Comparison of ENCODE assay signal across 9 cellular contexts in the genomic region with DNA sequence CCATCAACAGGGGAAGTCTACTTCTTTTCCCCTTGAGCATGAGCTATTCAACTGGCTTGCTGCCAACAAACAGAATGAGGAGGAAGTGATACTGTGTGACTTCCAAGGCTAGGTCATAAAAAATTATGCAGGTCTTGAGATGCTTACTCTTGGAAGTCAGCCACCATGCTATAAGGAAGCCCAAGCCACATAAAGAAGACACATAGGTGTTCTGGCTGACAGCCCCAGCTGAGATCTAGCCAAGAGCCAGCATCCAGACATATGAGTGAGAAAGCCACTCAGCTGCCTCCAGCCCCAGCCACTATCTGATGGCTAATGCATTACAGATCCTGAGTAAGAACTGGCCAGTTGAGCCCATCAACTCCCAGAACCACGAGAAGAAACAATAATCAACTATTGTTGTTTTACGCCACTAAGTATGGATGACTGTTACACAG. TPM values are rescaled to one million over a fixed set of nuclear protein-coding genes. Genes with fewer than 3 reads are reported as not detected.
DNase-seq lines count a peak whose midpoint lies in the region; ATAC-seq, FAIRE-seq and TF ChIP-seq lines count a peak whose summit lies in the region.
"Had no signal": no experiment of that assay in that cellular context is flagged by ENCODE, and none has a peak within 500 bp of the region (broad histone marks: within the 10 kb centered on the region; RNA-seq: fewer than 3 reads in every experiment).

No MANE protein-coding gene starts in this region.

- H3K4me1 ChIP-seq in SK-N-SH (ENCODE audit: control insufficient read depth in 1 of 2, insufficient read depth in 2 of 2, low read depth in 1 of 2, low read length in 1 of 2), result peaks cover 18 to 26% of the 10 kb centered on the region in 2 experiments; a peak in 3 of 4 replicates

- WGBS in SK-N-SH (ENCODE audit: low lambda C conversion rate), result 68% methylated on average over 2 of the region's 2 CpGs

- no peak overlapping the region for H2AFZ ChIP-seq in SK-N-SH (ENCODE audit: low read depth)

- H3K27me3 ChIP-seq in SK-N-SH (ENCODE audit: insufficient read depth), result no peaks in the 10 kb centered on the region

- TF ChIP-seq EP300 in SK-N-SH (IDR thresholded peaks at IDR 0.05; ENCODE audit: borderline replicate concordance in 1 of 2, low read depth in 1 of 2, low read length in 1 of 2), result no peak

- CTCF ChIA-PET in SK-N-SH (lab: Yijun Ruan, JAX), result interaction anchor here (1.3 to 2.9 kb wide), 6 partner anchors 10 to 193 kb away, joined by 3 to 11 read pairs (median 6); no protein-coding TSS in a partner anchor

- peaks cover 0 to 33% (median 19%) of the 10 kb centered on the region in 7 donors for H3K9me3 Mint-ChIP-seq in naive B cell
- H3K9me3 Mint-ChIP-seq: stimulated activated naive CD8-positive, alpha-beta T cell treated with anti-CD3 and anti-CD28 coated beads, Interleukin-15, Interleukin-2, amounts not matched to agents 100 ng/mL and 50 ng/mL, for 24 hours had no signal

- H3K9ac ChIP-seq in SK-N-SH, result no peak overlapping the region

- H3K4me1 Mint-ChIP-seq in naive B cell, result peaks cover 14 to 24% (median 15%) of the 10 kb centered on the region in 3 donors

- no peak overlapping the region for H3K4me3 ChIP-seq in SK-N-SH (ENCODE audit: low read depth in 2 of 2, low read length in 1 of 2)

- H3F3A ChIP-seq in SK-N-SH (replicated peaks; ENCODE audit: insufficient read depth), result peaks cover 27% of the 10 kb centered on the region

- no peak for TF ChIP-seq RAD21 in SK-N-SH (IDR thresholded peaks at IDR 0.05; ENCODE audit: low read length)

- DNase-seq in GM18507 (ENCODE audit: extremely low spot score, insufficient read length, low read depth) (no peak), SK-N-SH (no peak), naive B cell (peak; percentile 48), anterior cingulate cortex (lab: John Stamatoyannopoulos, UW) (no peak)
- DNase-seq in activated CD4-positive, alpha-beta T cell treated with anti-CD3 and anti-CD28 coated beads, Interleukin-2, amount 50 U/mL, for 48 hours, result no peak
- DNase-seq: activated effector memory CD4-positive, alpha-beta T cell treated with Interleukin-2 at 50 U/mL for 16 hours had no signal

- H3K9me3 ChIP-seq in SK-N-SH, result no peaks in the 10 kb centered on the region

- no peaks in the 10 kb centered on the region for H3K27me3 Mint-ChIP-seq in naive B cell
- H3K27me3 Mint-ChIP-seq: stimulated activated naive CD8-positive, alpha-beta T cell treated with anti-CD3 and anti-CD28 coated beads, Interleukin-15, Interleukin-2, amounts not matched to agents 100 ng/mL and 50 ng/mL, for 24 hours had no signal

- POLR2A ChIA-PET in SK-N-SH (lab: Yijun Ruan, JAX), result no interaction called here

- H4K20me1 ChIP-seq in SK-N-SH (ENCODE audit: insufficient read depth), result no peaks in the 10 kb centered on the region

- H3K27ac ChIP-seq in SK-N-SH (ENCODE audit: low read depth in 2 of 2, low read length in 1 of 2), result peak overlapping the region; percentile 28 to 35; a peak in 3 of 4 replicates

- H3K9me2 ChIP-seq in SK-N-SH, result no peaks in the 10 kb centered on the region

- peak overlapping the region in 3 of 8 donors; percentile 2 to 57 (median 42) for H3K4me3 Mint-ChIP-seq in naive B cell
- H3K4me3 Mint-ChIP-seq: stimulated activated naive CD8-positive, alpha-beta T cell treated with anti-CD3 and anti-CD28 coated beads, Interleukin-15, Interleukin-2, amounts not matched to agents 100 ng/mL and 50 ng/mL, for 24 hours had no signal

- FAIRE-seq in GM18507 (lab: Jason Lieb, UNC), result peak; percentile 69

- no peaks in the 10 kb centered on the region for H3K79me2 ChIP-seq in SK-N-SH (ENCODE audit: insufficient read depth)

- H3K4me2 ChIP-seq in SK-N-SH, result no peak overlapping the region

- ATAC-seq in HG03460 (IDR thresholded peaks at IDR 0.05; ENCODE audit: unreplicated experiment) (peak; percentile 81), naive B cell (ENCODE audit: low read depth in 2 of 2) (peak; percentile 92 to 96), GM18873 (IDR thresholded peaks at IDR 0.05; ENCODE audit: low FRiP score, unreplicated experiment) (no peak)

- H3K27ac Mint-ChIP-seq in naive B cell, result peak overlapping the region in 5 of 6 donors; percentile 57 to 80 (median 69)
- H3K27ac Mint-ChIP-seq: stimulated activated naive CD8-positive, alpha-beta T cell treated with anti-CD3 and anti-CD28 coated beads, Interleukin-15, Interleukin-2, amounts not matched to agents 100 ng/mL and 50 ng/mL, for 24 hours had no signal

- peaks cover 35 to 56% of the 10 kb centered on the region in 2 donors for H3K36me3 Mint-ChIP-seq in naive B cell

- no peak for TF ChIP-seq CTCF in SK-N-SH (IDR thresholded peaks at IDR 0.05)

- H3K36me3 ChIP-seq in SK-N-SH (replicated peaks in 1 of 2; ENCODE audit: control insufficient read depth in 1 of 2, insufficient read depth in 2 of 2, low read length in 1 of 2), result peaks cover 0 to 6% of the 10 kb centered on the region in 2 experiments

TF ChIP-seq in SK-N-SH, 30 proteins besides CTCF, POLR2A, EP300 and RAD21:
- TF ChIP-seq FOXJ3 (CRISPR knock-in tag; IDR thresholded peaks at IDR 0.05) (no peak), NFIC (IDR thresholded peaks at IDR 0.05; ENCODE audit: borderline replicate concordance) (peak; percentile 58; the same call in 1 of the 2 replicates), TCF12 (IDR thresholded peaks at IDR 0.05) (0 out of 2 replicates have a peak, but pooled peaks have one; percentile 9)
- TF ChIP-seq, protein P1, sequence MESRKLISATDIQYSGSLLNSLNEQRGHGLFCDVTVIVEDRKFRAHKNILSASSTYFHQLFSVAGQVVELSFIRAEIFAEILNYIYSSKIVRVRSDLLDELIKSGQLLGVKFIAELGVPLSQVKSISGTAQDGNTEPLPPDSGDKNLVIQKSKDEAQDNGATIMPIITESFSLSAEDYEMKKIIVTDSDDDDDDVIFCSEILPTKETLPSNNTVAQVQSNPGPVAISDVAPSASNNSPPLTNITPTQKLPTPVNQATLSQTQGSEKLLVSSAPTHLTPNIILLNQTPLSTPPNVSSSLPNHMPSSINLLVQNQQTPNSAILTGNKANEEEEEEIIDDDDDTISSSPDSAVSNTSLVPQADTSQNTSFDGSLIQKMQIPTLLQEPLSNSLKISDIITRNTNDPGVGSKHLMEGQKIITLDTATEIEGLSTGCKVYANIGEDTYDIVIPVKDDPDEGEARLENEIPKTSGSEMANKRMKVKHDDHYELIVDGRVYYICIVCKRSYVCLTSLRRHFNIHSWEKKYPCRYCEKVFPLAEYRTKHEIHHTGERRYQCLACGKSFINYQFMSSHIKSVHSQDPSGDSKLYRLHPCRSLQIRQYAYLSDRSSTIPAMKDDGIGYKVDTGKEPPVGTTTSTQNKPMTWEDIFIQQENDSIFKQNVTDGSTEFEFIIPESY (IDR thresholded peaks at IDR 0.05; ENCODE audit: borderline replicate concordance, low read depth), result no peak
TF ChIP-seq in SK-N-SH: peak in this region for 2.

RNA-seq across cellular contexts. Expression of a gene that starts 31.0 kb away (rescaled TPM):
- 25.9 and 32.3 TPM in 2 replicates for polyA plus RNA-seq in SK-N-SH (2012; rRNA removed)
- polyA plus RNA-seq in SK-N-SH (2012; cell fraction: cytosol; rRNA removed), result 24.9 and 26.8 TPM in 2 replicates
- polyA plus RNA-seq in SK-N-SH (2012; cell fraction: nucleus; rRNA removed), result 27.4 and 48.2 TPM in 2 replicates
- 10 to 100 TPM; 14.8 to 23.0 (median 18.6) TPM for polyA plus RNA-seq in naive B cell (ENCODE audit: low read depth in 6 of 6)
